Comparison of ENCODE assay signal across 16 cellular contexts in the genomic region with DNA sequence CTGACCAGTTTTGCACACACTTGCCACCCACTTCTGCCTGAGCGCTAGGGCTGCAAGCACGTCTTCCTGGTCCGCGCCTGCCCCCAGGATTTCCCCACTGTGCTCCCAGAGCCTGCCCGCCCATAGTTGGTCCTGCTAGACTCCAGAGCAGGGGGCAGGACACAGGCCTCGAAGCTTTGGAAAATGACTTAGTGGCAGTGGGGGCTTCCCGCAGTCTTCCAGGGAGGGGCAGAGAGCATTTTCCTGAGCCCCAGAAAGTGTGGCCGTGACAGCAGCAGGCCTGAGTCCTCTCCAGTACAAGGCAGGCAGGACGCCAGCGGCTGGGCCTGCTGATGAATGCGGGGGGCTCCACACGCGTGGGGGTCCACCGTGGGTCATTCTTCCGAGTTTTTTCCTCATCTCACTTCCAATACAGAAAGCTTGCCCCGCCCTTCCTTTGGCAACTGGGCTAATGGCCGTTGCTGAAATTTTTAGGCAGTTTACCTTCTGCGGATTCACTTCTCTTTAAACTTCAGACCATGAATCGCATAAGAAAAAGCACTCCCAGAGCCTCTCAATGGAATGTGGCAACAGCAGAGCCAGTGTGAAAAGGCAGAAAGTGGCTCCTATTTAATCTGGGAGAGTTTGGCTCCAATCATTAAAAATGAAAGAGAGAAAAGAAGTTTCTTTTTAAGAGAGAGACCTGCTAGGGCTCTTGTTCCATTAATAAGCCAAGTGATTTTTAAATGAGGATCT.
"Had no signal": no experiment of that assay in that cellular context is flagged by ENCODE, and none has a peak within 500 bp of the region (broad histone marks: within the 10 kb centered on the region; RNA-seq: fewer than 3 reads in every experiment).

No MANE protein-coding gene starts in this region.

- H3K4me1 ChIP-seq: heart left ventricle, pancreas, stomach, transverse colon had no signal

- H3K4me3 ChIP-seq: heart left ventricle, pancreas, stomach, thoracic aorta, transverse colon had no signal

- H3K27me3 ChIP-seq: pancreas had no signal

- H3K27ac ChIP-seq: heart left ventricle, pancreas, stomach, thoracic aorta, transverse colon had no signal

- H3K36me3 ChIP-seq: heart left ventricle, pancreas, stomach, thoracic aorta, transverse colon had no signal

- H3K9me3 ChIP-seq: heart left ventricle, pancreas, thoracic aorta, transverse colon had no signal

- ATAC-seq: esophagus mucosa; heart left ventricle; naive thymus-derived CD4-positive, alpha-beta T cell; pancreas; right cardiac atrium had no signal

- DNase-seq: effector memory CD4-positive, alpha-beta T cell; hippocampal formation; kidney glomerular epithelial cell; naive thymus-derived CD4-positive, alpha-beta T cell; occipital lobe; pancreas; right cardiac atrium; small intestine; stimulated activated CD4-positive, alpha-beta T cell treated with anti-CD3 and anti-CD28 coated beads, Interleukin-12 subunit alpha, Interleukin-12 subunit beta, amount 100 ng/mL, for 4 hours; stimulated activated naive CD4-positive, alpha-beta T cell; stomach; substantia nigra; transverse colon had no signal
